ENCODE assay signal across 18 cellular contexts in the genomic region with DNA sequence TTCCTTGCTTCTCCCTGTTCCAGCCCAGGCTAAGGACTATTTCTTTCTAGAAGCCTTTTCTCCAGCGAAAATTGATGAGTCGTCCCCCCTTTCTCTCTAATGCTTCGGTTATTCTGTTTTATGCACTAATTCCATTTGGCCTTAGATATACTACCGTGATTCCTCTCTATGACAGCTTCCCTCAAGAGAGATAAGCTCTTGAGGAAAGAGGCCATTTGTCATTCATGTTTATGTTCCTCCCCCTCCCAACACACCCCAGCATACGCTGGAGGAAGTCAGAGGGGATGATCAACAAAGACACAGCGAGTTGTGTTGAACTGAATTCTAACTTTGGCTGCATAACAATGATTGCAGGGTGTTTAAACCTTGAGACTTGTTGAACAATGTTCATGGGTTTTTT.
"Had no signal": no experiment of that assay in that cellular context is flagged by ENCODE, and none has a peak within 500 bp of the region (broad histone marks: within the 10 kb centered on the region; RNA-seq: fewer than 3 reads in every experiment).

No MANE protein-coding gene starts in this region.

- H3K27me3 ChIP-seq: breast epithelium, colonic mucosa, thyroid gland had no signal

- H3K27ac ChIP-seq: breast epithelium, colonic mucosa, lower lobe of right lung, thyroid gland, WERI-Rb-1 had no signal

- H3K4me1 ChIP-seq: breast epithelium, colonic mucosa, lower lobe of right lung, thyroid gland had no signal

- H3K9me3 ChIP-seq: breast epithelium, colonic mucosa, lower lobe of right lung, thyroid gland had no signal

- DNase-seq: activated CD4-positive, alpha-beta T cell treated with anti-CD3 and anti-CD28 coated beads, Interleukin-2, amount 50 U/mL, for 1 hour; activated CD4-positive, CD25-positive, alpha-beta regulatory T cell treated with anti-CD3 and anti-CD28 coated beads, Interleukin-2, amount 50 U/mL, for 72 hours; activated CD8-positive, alpha-beta T cell treated with anti-CD3 and anti-CD28 coated beads, Interleukin-2, amount 10 ng/mL, durations not matched to agents 7 days and 5 days; activated gamma-delta T cell treated with Interleukin-2 at 50 U/mL for 16 hours; activated T-cell treated with anti-CD3 and anti-CD28 coated beads, Interleukin-2, amount 50 U/mL, for 1 hour; colonic mucosa; foreskin fibroblast; lower lobe of right lung; naive thymus-derived CD4-positive, alpha-beta T cell; stimulated activated CD4-positive, alpha-beta T cell treated with anti-CD3 and anti-CD28 coated beads, Interleukin-4, amount 100 ng/mL, for 4 hours; stimulated activated naive CD8-positive, alpha-beta T cell treated with anti-CD3 and anti-CD28 coated beads, Interleukin-15, Interleukin-2, amounts not matched to agents 100 U/mL and 50 U/mL, for 24 hours; substantia nigra; SW 1271; T-helper 17 cell; thyroid gland; WERI-Rb-1 had no signal

- ATAC-seq: activated CD8-positive, alpha-beta T cell treated with anti-CD3 and anti-CD28 coated beads, Interleukin-2, amount 10 ng/mL, durations not matched to agents 7 days and 5 days; left lobe of liver; lower lobe of right lung; naive thymus-derived CD4-positive, alpha-beta T cell; stimulated activated naive CD8-positive, alpha-beta T cell treated with anti-CD3 and anti-CD28 coated beads, Interleukin-15, Interleukin-2, amounts not matched to agents 100 U/mL and 50 U/mL, for 24 hours; T-helper 17 cell had no signal

- H3K4me3 ChIP-seq: breast epithelium, colonic mucosa, lower lobe of right lung, thyroid gland had no signal

- H3K36me3 ChIP-seq: breast epithelium, colonic mucosa, lower lobe of right lung, thyroid gland, WERI-Rb-1 had no signal
